ENCODE assay signal across 10 cellular contexts in the genomic region with DNA sequence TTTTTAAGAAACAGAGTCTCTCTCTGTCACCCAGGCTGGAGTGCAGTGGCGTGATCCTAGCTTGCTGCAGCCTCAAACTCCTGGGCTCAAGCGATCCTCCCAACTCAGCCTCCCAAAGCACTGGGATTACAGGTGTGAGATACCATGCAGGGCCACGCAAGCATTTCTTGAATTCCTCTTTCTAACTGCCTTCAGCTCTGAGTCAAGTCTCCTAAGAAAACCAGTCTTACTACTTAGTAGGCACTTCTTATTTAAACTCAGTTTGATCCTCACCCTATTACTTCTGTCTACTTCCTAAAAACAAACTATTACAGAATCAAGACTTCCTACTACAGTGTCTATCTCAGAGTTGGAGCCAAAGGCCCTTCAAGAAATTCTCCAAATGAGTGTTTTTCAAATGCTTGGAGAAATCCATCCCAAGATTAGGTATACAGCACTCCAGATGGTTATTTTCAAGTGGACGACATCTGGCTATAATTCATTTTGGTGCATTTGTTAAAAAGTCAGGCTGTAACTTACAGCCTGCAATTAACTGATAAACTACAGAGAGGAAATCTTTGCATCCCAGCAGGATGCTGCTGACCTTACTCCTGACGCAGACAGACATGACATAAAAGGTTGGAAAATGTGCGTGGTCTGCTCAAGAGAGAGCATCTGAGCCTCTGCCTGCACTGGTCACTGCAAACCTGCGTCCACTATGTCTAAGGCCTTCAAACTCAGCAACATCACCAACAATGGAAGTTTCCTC. TPM values are rescaled to one million over a fixed set of nuclear protein-coding genes. Genes with fewer than 3 reads are reported as not detected.
A peak's percentile ranks its signal among the peaks of the same experiment; 100 is the strongest.
DNase-seq lines count a peak whose midpoint lies in the region; ATAC-seq and TF ChIP-seq lines count a peak whose summit lies in the region.
"Had no signal": no experiment of that assay in that cellular context is flagged by ENCODE, and none has a peak within 500 bp of the region (broad histone marks: within the 10 kb centered on the region; RNA-seq: fewer than 3 reads in every experiment).

No MANE protein-coding gene starts in this region.

- peaks cover 38% of the 10 kb centered on the region for H3K36me3 Mint-ChIP-seq in stimulated activated memory B cell treated with anti-CD40 and anti-IgM and Interleukin-4, amounts not matched to agents 10 μg/mL and 1 μg/mL and 100 μg/mL, for 72 hours
- peaks cover 11% of the 10 kb centered on the region for H3K36me3 Mint-ChIP-seq in progenitor cell of endocrine pancreas (ENCODE audit: insufficient read depth)

- H3K4me3 ChIP-seq in gastroesophageal sphincter: no peak overlapping the region
- H3K4me3 ChIP-seq in aorta (ENCODE audit: low read length in 2 of 2): no peak overlapping the region

- H3K4me1 ChIP-seq in gastroesophageal sphincter (peaks cover 0 to 93% (median 44%) of the 10 kb centered on the region in 3 donors), aorta (ENCODE audit: control insufficient read depth in 1 of 2, insufficient read depth in 2 of 2, low read length in 2 of 2) (peaks cover 3 to 6% of the 10 kb centered on the region in 2 donors)

- no peaks in the 10 kb centered on the region for H3K27me3 Mint-ChIP-seq in stimulated activated memory B cell treated with anti-CD40 and anti-IgM and Interleukin-4, amounts not matched to agents 10 μg/mL and 1 μg/mL and 100 μg/mL, for 72 hours
- no peaks in the 10 kb centered on the region for H3K27me3 Mint-ChIP-seq in progenitor cell of endocrine pancreas

- DNase-seq in NCI-H2171 treated with DMSO at 0.1 percent for 48 hours (lab: John Stamatoyannopoulos, UW) (peak; percentile 53), NCI-H2171 (lab: John Stamatoyannopoulos, UW) (no peak), SK-N-DZ (ENCODE audit: low spot score) (peak; percentile 36), aorta (no peak), progenitor cell of endocrine pancreas (ENCODE audit: low spot score, unreplicated experiment) (no peak)
- DNase-seq: SW 1271 had no signal

- H3K9me3 Mint-ChIP-seq in stimulated activated memory B cell treated with anti-CD40 and anti-IgM and Interleukin-4, amounts not matched to agents 10 μg/mL and 1 μg/mL and 100 μg/mL, for 72 hours: no peaks in the 10 kb centered on the region
- H3K9me3 Mint-ChIP-seq in progenitor cell of endocrine pancreas (ENCODE audit: low read depth): no peaks in the 10 kb centered on the region

- no peak for TF ChIP-seq POLR2A in gastroesophageal sphincter (IDR thresholded peaks at IDR 0.05)

- WGBS in gastroesophageal sphincter (ENCODE audit: low coverage in 1 of 2), 2 donors: 31 to 92% methylated on average over 1 to 4 of the region's 7 CpGs
- 83 to 86% methylated on average over 7 of the region's 7 CpGs for WGBS in aorta, 2 donors

- H3K4me3 Mint-ChIP-seq in stimulated activated memory B cell treated with anti-CD40 and anti-IgM and Interleukin-4, amounts not matched to agents 10 μg/mL and 1 μg/mL and 100 μg/mL, for 72 hours: no peak overlapping the region
- H3K4me3 Mint-ChIP-seq in progenitor cell of endocrine pancreas (ENCODE audit: low read depth): no peak overlapping the region

- TF ChIP-seq EP300 in gastroesophageal sphincter (IDR thresholded peaks at IDR 0.05): no peak

- H3K27ac Mint-ChIP-seq in stimulated activated memory B cell treated with anti-CD40 and anti-IgM and Interleukin-4, amounts not matched to agents 10 μg/mL and 1 μg/mL and 100 μg/mL, for 72 hours: peak overlapping the region; percentile 49
- no peak overlapping the region for H3K27ac Mint-ChIP-seq in progenitor cell of endocrine pancreas

- no peaks in the 10 kb centered on the region for H3K9me3 ChIP-seq in gastroesophageal sphincter
- H3K9me3 ChIP-seq in aorta (ENCODE audit: control insufficient read depth, low read length): no peaks in the 10 kb centered on the region

- H3K4me1 Mint-ChIP-seq in stimulated activated memory B cell treated with anti-CD40 and anti-IgM and Interleukin-4, amounts not matched to agents 10 μg/mL and 1 μg/mL and 100 μg/mL, for 72 hours: peaks cover 52% of the 10 kb centered on the region
- peaks cover 32% of the 10 kb centered on the region for H3K4me1 Mint-ChIP-seq in progenitor cell of endocrine pancreas (ENCODE audit: low read depth)

- H3K27me3 ChIP-seq in gastroesophageal sphincter: no peaks in the 10 kb centered on the region
- H3K27me3 ChIP-seq in aorta (ENCODE audit: control insufficient read depth in 1 of 2, insufficient read depth in 2 of 2, low read length in 1 of 2): no peaks in the 10 kb centered on the region

- H3K27ac ChIP-seq in gastroesophageal sphincter: peak overlapping the region in 3 of 4 donors; percentile 39 to 84 (median 78)
- peak overlapping the region in 1 of 2 donors; percentile 5 for H3K27ac ChIP-seq in aorta (ENCODE audit: low read depth in 1 of 2, low read length in 2 of 2)

- no peak for ATAC-seq in gastroesophageal sphincter
- no peak for ATAC-seq in stimulated activated memory B cell treated with anti-CD40 and anti-IgM and Interleukin-4, amounts not matched to agents 10 μg/mL and 1 μg/mL and 100 μg/mL, for 72 hours
- no peak for ATAC-seq in aorta (ENCODE audit: low FRiP score)
- ATAC-seq in GM21825 (IDR thresholded peaks at IDR 0.05; ENCODE audit: unreplicated experiment): no peak

- intact Hi-C loops in aorta (cut with DNase I): no loop called here

- H3K36me3 ChIP-seq in gastroesophageal sphincter (peaks cover 0 to 38% of the 10 kb centered on the region in 2 donors), aorta (ENCODE audit: control insufficient read depth in 1 of 2, insufficient read depth in 2 of 2, low read length in 1 of 2) (no peaks in the 10 kb centered on the region)

- no peak for TF ChIP-seq CTCF in gastroesophageal sphincter (IDR thresholded peaks at IDR 0.05)
- TF ChIP-seq CTCF in progenitor cell of endocrine pancreas (IDR thresholded peaks at IDR 0.05; ENCODE audit: unreplicated experiment): no peak

RNA-seq across cellular contexts. Expression of a gene that starts 34.8 kb away (rescaled TPM):
- 3.6 and 3.7 TPM in 2 replicates for polyA plus RNA-seq in SK-N-DZ (2014; cell fraction: cytosol; rRNA removed)
- polyA plus RNA-seq in SK-N-DZ (2014; cell fraction: nucleus; rRNA removed): 2.5 and 4.4 TPM in 2 replicates
- total RNA-seq in gastroesophageal sphincter (10 to 100 TPM; 16.2 to 35.0 (median 17.2) TPM), aorta (10 to 100 TPM; 60.4 to 61.6 TPM), progenitor cell of endocrine pancreas (37.2 and 38.8 TPM in 2 replicates)
- polyA plus RNA-seq in aorta: 10 to 100 TPM in 1 of 2 donors, 1 to 10 TPM in 1; 5.3 to 10.0 TPM

RNA-seq across cellular contexts. Expression of a gene that starts 57.3 kb away (rescaled TPM):
- not detected in 2 replicates for polyA plus RNA-seq in SK-N-DZ (2014; cell fraction: cytosol; rRNA removed)
- not detected in 2 replicates for polyA plus RNA-seq in SK-N-DZ (2014; cell fraction: nucleus; rRNA removed)
- total RNA-seq in gastroesophageal sphincter (1 to 10 TPM in 1 of 4 donors, not detected in 3; 2.5 TPM), aorta (not detected), progenitor cell of endocrine pancreas (not detected in 2 replicates)
- not detected for polyA plus RNA-seq in aorta
- total RNA-seq: A172 had no signal

Comparison
In these comparisons a context has a peak if more than half of its experiments do, and no peak if none do; other contexts are left out.
1. DNase-seq: peak in NCI-H2171 treated with DMSO at 0.1 percent for 48 hours (single experiment) and SK-N-DZ (single experiment); none in NCI-H2171 (single experiment), aorta (0 of 2) and progenitor cell of endocrine pancreas (single experiment).